Comparison of ENCODE assay signal across 1 cellular context in the genomic region with DNA sequence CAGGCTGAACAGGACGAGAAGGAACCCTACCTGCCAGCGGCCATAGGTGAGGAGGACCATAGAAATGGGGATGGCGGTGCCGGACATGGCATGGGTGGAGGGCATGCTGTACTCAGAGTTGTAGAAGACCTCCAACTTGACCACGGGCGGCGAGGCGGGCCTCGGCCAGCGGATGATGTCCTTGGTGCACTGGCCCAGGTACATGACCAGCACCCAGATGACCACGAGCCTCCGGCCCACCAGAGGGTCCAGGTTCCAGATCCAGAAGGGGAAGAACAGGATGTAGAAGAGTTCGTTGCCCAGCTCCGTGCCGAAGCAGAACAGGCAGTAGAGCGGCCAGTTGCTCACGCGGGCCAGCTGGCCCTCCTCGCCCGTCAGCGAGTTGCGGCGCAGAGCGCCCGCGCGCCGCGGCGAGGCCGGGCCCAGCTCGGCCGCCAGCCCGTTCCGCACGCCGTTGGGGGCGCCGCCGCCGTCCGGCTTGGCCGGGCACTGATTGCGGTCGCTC.
TF ChIP-seq lines count a peak whose summit lies in the region.

No MANE protein-coding gene starts in this region.

TF ChIP-seq in H1, 55 proteins besides CTCF, POLR2A, EP300 and RAD21 (continued from another document):
- peak; percentile 95 for TF ChIP-seq KDM4A (IDR thresholded peaks at IDR 0.05; ENCODE audit: low read depth, low read length, severe bottlenecking)
- no peak for TF ChIP-seq GABPA (IDR thresholded peaks at IDR 0.05; ENCODE audit: borderline replicate concordance, insufficient read depth, low read length)
- no peak for TF ChIP-seq GTF2F1 (IDR thresholded peaks at IDR 0.05; ENCODE audit: borderline replicate concordance, low read depth, low read length)
- TF ChIP-seq, protein P1, sequence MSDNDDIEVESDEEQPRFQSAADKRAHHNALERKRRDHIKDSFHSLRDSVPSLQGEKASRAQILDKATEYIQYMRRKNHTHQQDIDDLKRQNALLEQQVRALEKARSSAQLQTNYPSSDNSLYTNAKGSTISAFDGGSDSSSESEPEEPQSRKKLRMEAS (IDR thresholded peaks at IDR 0.05): peak; percentile 53; the same call in 1 of the 2 replicates
- TF ChIP-seq, protein P2, sequence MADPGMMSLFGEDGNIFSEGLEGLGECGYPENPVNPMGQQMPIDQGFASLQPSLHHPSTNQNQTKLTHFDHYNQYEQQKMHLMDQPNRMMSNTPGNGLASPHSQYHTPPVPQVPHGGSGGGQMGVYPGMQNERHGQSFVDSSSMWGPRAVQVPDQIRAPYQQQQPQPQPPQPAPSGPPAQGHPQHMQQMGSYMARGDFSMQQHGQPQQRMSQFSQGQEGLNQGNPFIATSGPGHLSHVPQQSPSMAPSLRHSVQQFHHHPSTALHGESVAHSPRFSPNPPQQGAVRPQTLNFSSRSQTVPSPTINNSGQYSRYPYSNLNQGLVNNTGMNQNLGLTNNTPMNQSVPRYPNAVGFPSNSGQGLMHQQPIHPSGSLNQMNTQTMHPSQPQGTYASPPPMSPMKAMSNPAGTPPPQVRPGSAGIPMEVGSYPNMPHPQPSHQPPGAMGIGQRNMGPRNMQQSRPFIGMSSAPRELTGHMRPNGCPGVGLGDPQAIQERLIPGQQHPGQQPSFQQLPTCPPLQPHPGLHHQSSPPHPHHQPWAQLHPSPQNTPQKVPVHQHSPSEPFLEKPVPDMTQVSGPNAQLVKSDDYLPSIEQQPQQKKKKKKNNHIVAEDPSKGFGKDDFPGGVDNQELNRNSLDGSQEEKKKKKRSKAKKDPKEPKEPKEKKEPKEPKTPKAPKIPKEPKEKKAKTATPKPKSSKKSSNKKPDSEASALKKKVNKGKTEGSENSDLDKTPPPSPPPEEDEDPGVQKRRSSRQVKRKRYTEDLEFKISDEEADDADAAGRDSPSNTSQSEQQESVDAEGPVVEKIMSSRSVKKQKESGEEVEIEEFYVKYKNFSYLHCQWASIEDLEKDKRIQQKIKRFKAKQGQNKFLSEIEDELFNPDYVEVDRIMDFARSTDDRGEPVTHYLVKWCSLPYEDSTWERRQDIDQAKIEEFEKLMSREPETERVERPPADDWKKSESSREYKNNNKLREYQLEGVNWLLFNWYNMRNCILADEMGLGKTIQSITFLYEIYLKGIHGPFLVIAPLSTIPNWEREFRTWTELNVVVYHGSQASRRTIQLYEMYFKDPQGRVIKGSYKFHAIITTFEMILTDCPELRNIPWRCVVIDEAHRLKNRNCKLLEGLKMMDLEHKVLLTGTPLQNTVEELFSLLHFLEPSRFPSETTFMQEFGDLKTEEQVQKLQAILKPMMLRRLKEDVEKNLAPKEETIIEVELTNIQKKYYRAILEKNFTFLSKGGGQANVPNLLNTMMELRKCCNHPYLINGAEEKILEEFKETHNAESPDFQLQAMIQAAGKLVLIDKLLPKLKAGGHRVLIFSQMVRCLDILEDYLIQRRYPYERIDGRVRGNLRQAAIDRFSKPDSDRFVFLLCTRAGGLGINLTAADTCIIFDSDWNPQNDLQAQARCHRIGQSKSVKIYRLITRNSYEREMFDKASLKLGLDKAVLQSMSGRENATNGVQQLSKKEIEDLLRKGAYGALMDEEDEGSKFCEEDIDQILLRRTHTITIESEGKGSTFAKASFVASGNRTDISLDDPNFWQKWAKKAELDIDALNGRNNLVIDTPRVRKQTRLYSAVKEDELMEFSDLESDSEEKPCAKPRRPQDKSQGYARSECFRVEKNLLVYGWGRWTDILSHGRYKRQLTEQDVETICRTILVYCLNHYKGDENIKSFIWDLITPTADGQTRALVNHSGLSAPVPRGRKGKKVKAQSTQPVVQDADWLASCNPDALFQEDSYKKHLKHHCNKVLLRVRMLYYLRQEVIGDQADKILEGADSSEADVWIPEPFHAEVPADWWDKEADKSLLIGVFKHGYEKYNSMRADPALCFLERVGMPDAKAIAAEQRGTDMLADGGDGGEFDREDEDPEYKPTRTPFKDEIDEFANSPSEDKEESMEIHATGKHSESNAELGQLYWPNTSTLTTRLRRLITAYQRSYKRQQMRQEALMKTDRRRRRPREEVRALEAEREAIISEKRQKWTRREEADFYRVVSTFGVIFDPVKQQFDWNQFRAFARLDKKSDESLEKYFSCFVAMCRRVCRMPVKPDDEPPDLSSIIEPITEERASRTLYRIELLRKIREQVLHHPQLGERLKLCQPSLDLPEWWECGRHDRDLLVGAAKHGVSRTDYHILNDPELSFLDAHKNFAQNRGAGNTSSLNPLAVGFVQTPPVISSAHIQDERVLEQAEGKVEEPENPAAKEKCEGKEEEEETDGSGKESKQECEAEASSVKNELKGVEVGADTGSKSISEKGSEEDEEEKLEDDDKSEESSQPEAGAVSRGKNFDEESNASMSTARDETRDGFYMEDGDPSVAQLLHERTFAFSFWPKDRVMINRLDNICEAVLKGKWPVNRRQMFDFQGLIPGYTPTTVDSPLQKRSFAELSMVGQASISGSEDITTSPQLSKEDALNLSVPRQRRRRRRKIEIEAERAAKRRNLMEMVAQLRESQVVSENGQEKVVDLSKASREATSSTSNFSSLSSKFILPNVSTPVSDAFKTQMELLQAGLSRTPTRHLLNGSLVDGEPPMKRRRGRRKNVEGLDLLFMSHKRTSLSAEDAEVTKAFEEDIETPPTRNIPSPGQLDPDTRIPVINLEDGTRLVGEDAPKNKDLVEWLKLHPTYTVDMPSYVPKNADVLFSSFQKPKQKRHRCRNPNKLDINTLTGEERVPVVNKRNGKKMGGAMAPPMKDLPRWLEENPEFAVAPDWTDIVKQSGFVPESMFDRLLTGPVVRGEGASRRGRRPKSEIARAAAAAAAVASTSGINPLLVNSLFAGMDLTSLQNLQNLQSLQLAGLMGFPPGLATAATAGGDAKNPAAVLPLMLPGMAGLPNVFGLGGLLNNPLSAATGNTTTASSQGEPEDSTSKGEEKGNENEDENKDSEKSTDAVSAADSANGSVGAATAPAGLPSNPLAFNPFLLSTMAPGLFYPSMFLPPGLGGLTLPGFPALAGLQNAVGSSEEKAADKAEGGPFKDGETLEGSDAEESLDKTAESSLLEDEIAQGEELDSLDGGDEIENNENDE (IDR thresholded peaks at IDR 0.05; ENCODE audit: insufficient replicate concordance, low read length): no peak
- no peak for TF ChIP-seq SP4 (IDR thresholded peaks at IDR 0.05; ENCODE audit: low read length)
- TF ChIP-seq SUZ12 (IDR thresholded peaks at IDR 0.05; ENCODE audit: low read length): no peak
- peak; percentile 29 for TF ChIP-seq EZH2 (IDR thresholded peaks at IDR 0.05; ENCODE audit: low read depth, low read length, severe bottlenecking)
- TF ChIP-seq YY1 (IDR thresholded peaks at IDR 0.05; ENCODE audit: low read depth, low read length): peak; percentile 71; the same call in 1 of the 2 replicates
- no peak for TF ChIP-seq HDAC6 (IDR thresholded peaks at IDR 0.05; ENCODE audit: low read depth, low read length)
- no peak for TF ChIP-seq SIX5 (IDR thresholded peaks at IDR 0.05; ENCODE audit: low read depth, low read length)
- no peak for TF ChIP-seq EGR1 (IDR thresholded peaks at IDR 0.05; ENCODE audit: borderline replicate concordance, low read depth, low read length)
- no peak for TF ChIP-seq TAF7 (optimal IDR thresholded peaks at IDR 0.05; ENCODE audit: borderline replicate concordance, low read depth, low read length)
